Comparison of ENCODE assay signal across 1 cellular context in the genomic region with DNA sequence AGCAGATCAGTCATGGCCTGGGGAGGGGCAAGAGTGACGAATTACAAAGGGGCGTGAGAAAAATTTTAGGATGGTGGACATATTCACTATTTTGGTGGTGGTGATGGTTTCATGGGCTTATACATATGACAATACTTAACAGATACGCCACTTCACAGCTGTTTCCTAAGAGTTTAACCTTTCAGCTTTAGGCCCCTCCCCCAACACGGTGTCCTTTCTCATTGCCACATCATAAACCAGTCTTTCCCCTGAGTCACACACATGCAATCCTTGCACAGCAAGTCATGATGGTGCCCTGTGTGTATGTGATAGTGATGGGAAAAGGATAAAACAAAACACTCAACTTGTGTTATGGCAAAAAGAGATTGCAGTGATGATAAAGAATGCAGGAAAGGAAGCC.
TF ChIP-seq lines count a peak whose summit lies in the region.

No MANE protein-coding gene starts in this region.

TF ChIP-seq in K562, 482 proteins besides CTCF, POLR2A, EP300 and RAD21 (continued from another document):
- TF ChIP-seq, protein P1, sequence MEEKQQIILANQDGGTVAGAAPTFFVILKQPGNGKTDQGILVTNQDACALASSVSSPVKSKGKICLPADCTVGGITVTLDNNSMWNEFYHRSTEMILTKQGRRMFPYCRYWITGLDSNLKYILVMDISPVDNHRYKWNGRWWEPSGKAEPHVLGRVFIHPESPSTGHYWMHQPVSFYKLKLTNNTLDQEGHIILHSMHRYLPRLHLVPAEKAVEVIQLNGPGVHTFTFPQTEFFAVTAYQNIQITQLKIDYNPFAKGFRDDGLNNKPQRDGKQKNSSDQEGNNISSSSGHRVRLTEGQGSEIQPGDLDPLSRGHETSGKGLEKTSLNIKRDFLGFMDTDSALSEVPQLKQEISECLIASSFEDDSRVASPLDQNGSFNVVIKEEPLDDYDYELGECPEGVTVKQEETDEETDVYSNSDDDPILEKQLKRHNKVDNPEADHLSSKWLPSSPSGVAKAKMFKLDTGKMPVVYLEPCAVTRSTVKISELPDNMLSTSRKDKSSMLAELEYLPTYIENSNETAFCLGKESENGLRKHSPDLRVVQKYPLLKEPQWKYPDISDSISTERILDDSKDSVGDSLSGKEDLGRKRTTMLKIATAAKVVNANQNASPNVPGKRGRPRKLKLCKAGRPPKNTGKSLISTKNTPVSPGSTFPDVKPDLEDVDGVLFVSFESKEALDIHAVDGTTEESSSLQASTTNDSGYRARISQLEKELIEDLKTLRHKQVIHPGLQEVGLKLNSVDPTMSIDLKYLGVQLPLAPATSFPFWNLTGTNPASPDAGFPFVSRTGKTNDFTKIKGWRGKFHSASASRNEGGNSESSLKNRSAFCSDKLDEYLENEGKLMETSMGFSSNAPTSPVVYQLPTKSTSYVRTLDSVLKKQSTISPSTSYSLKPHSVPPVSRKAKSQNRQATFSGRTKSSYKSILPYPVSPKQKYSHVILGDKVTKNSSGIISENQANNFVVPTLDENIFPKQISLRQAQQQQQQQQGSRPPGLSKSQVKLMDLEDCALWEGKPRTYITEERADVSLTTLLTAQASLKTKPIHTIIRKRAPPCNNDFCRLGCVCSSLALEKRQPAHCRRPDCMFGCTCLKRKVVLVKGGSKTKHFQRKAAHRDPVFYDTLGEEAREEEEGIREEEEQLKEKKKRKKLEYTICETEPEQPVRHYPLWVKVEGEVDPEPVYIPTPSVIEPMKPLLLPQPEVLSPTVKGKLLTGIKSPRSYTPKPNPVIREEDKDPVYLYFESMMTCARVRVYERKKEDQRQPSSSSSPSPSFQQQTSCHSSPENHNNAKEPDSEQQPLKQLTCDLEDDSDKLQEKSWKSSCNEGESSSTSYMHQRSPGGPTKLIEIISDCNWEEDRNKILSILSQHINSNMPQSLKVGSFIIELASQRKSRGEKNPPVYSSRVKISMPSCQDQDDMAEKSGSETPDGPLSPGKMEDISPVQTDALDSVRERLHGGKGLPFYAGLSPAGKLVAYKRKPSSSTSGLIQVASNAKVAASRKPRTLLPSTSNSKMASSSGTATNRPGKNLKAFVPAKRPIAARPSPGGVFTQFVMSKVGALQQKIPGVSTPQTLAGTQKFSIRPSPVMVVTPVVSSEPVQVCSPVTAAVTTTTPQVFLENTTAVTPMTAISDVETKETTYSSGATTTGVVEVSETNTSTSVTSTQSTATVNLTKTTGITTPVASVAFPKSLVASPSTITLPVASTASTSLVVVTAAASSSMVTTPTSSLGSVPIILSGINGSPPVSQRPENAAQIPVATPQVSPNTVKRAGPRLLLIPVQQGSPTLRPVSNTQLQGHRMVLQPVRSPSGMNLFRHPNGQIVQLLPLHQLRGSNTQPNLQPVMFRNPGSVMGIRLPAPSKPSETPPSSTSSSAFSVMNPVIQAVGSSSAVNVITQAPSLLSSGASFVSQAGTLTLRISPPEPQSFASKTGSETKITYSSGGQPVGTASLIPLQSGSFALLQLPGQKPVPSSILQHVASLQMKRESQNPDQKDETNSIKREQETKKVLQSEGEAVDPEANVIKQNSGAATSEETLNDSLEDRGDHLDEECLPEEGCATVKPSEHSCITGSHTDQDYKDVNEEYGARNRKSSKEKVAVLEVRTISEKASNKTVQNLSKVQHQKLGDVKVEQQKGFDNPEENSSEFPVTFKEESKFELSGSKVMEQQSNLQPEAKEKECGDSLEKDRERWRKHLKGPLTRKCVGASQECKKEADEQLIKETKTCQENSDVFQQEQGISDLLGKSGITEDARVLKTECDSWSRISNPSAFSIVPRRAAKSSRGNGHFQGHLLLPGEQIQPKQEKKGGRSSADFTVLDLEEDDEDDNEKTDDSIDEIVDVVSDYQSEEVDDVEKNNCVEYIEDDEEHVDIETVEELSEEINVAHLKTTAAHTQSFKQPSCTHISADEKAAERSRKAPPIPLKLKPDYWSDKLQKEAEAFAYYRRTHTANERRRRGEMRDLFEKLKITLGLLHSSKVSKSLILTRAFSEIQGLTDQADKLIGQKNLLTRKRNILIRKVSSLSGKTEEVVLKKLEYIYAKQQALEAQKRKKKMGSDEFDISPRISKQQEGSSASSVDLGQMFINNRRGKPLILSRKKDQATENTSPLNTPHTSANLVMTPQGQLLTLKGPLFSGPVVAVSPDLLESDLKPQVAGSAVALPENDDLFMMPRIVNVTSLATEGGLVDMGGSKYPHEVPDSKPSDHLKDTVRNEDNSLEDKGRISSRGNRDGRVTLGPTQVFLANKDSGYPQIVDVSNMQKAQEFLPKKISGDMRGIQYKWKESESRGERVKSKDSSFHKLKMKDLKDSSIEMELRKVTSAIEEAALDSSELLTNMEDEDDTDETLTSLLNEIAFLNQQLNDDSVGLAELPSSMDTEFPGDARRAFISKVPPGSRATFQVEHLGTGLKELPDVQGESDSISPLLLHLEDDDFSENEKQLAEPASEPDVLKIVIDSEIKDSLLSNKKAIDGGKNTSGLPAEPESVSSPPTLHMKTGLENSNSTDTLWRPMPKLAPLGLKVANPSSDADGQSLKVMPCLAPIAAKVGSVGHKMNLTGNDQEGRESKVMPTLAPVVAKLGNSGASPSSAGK (IDR thresholded peaks at IDR 0.05) = no peak
- TF ChIP-seq, protein P2, sequence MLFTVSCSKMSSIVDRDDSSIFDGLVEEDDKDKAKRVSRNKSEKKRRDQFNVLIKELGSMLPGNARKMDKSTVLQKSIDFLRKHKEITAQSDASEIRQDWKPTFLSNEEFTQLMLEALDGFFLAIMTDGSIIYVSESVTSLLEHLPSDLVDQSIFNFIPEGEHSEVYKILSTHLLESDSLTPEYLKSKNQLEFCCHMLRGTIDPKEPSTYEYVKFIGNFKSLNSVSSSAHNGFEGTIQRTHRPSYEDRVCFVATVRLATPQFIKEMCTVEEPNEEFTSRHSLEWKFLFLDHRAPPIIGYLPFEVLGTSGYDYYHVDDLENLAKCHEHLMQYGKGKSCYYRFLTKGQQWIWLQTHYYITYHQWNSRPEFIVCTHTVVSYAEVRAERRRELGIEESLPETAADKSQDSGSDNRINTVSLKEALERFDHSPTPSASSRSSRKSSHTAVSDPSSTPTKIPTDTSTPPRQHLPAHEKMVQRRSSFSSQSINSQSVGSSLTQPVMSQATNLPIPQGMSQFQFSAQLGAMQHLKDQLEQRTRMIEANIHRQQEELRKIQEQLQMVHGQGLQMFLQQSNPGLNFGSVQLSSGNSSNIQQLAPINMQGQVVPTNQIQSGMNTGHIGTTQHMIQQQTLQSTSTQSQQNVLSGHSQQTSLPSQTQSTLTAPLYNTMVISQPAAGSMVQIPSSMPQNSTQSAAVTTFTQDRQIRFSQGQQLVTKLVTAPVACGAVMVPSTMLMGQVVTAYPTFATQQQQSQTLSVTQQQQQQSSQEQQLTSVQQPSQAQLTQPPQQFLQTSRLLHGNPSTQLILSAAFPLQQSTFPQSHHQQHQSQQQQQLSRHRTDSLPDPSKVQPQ (CRISPR knock-in tag; IDR thresholded peaks at IDR 0.05; ENCODE audit: borderline replicate concordance) = no peak
- TF ChIP-seq, protein P3, sequence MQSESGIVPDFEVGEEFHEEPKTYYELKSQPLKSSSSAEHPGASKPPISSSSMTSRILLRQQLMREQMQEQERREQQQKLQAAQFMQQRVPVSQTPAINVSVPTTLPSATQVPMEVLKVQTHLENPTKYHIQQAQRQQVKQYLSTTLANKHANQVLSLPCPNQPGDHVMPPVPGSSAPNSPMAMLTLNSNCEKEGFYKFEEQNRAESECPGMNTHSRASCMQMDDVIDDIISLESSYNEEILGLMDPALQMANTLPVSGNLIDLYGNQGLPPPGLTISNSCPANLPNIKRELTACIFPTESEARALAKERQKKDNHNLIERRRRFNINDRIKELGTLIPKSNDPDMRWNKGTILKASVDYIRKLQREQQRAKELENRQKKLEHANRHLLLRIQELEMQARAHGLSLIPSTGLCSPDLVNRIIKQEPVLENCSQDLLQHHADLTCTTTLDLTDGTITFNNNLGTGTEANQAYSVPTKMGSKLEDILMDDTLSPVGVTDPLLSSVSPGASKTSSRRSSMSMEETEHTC (IDR thresholded peaks at IDR 0.05) = no peak
- TF ChIP-seq ZFP1 (CRISPR knock-in tag; IDR thresholded peaks at IDR 0.05) (no peak), PRMT5 (CRISPR knock-in tag; IDR thresholded peaks at IDR 0.05) (no peak)
